10 cellular contexts compared by ENCODE assay signal in genomic region chr7:55556031-55556430, GRCh38. TPM values are rescaled to one million over a fixed set of nuclear protein-coding genes. Genes with fewer than 3 reads are reported as not detected.
DNase-seq lines count a peak whose midpoint lies in the region; ATAC-seq, FAIRE-seq and TF ChIP-seq lines count a peak whose summit lies in the region.
"Had no signal": no experiment of that assay in that cellular context is flagged by ENCODE, and none has a peak within 500 bp of the region (broad histone marks: within the 10 kb centered on the region; RNA-seq: fewer than 3 reads in every experiment).

No MANE protein-coding gene starts in this region.

- H3K4me1 ChIP-seq in left lung: peaks cover 5 to 32% of the 10 kb centered on the region in 2 donors

- H3K4me3 ChIP-seq in GM06990 (replicated peaks; ENCODE audit: low read depth, low read length): peak overlapping the region; percentile 26; the same call in 1 of the 2 replicates
- no peak overlapping the region for H3K4me3 ChIP-seq in left lung
- H3K4me3 ChIP-seq: dorsolateral prefrontal cortex, hepatocyte had no signal

- DNase-seq in GM06990 (ENCODE audit: extremely low read depth, insufficient read length) (no peak), GM19239 (ENCODE audit: insufficient read length, low spot score) (no peak), immature natural killer cell (no peak), NCI-H2081 (lab: John Stamatoyannopoulos, UW) (no peak), germinal center (ENCODE audit: low spot score) (no peak), left lung (no peak)
- no peak for DNase-seq in NK-92 treated with Interleukin-12 subunit alpha and Interleukin-12 subunit beta, amount 100 ng/mL, for 24 hours (lab: John Stamatoyannopoulos, UW)
- DNase-seq: dorsolateral prefrontal cortex had no signal

- H3K27ac ChIP-seq in left lung: no peak overlapping the region
- H3K27ac ChIP-seq: hepatocyte had no signal

- peaks cover 0 to 8% (median 7%) of the 10 kb centered on the region in 3 donors for H3K36me3 Mint-ChIP-seq in immature natural killer cell

- TF ChIP-seq CTCF in GM06990 (IDR thresholded peaks at IDR 0.05; ENCODE audit: insufficient read depth, low read length, poor library complexity, severe bottlenecking): no peak
- no peak for TF ChIP-seq CTCF in left lung (IDR thresholded peaks at IDR 0.05)

- peak; percentile 92 for FAIRE-seq in GM19239 (lab: Jason Lieb, UNC)

- H3K27me3 ChIP-seq in GM06990 (replicated peaks; ENCODE audit: control insufficient read depth, insufficient read depth, low read length) (no peaks in the 10 kb centered on the region), left lung (no peaks in the 10 kb centered on the region)
- H3K27me3 ChIP-seq: dorsolateral prefrontal cortex, hepatocyte had no signal

- H3K4me1 Mint-ChIP-seq in immature natural killer cell: peaks cover 93 to 100% of the 10 kb centered on the region in 2 donors

- intact Hi-C loops in left lung (cut with DNase I): no loop called here

- H3K27ac Mint-ChIP-seq in immature natural killer cell: peak overlapping the region in 4 of 6 donors; percentile 31 to 70 (median 37)

- ATAC-seq in HG03460 (IDR thresholded peaks at IDR 0.05; ENCODE audit: unreplicated experiment): peak; percentile 30
- no peak for ATAC-seq in left lung

- peaks cover 5% of the 10 kb centered on the region for H3K36me3 ChIP-seq in GM06990 (ENCODE audit: control insufficient read depth, insufficient read depth, low read length)
- peaks cover 0 to 10% of the 10 kb centered on the region in 2 donors for H3K36me3 ChIP-seq in left lung

- peaks cover 0 to 2% (median 0%) of the 10 kb centered on the region in 3 donors for H3K27me3 Mint-ChIP-seq in immature natural killer cell (ENCODE audit: low read depth in 3 of 3)

- no peaks in the 10 kb centered on the region for H3K9me3 ChIP-seq in left lung

- no peaks in the 10 kb centered on the region for H3K9me3 Mint-ChIP-seq in immature natural killer cell

- peak overlapping the region in 2 of 5 donors; percentile 9 to 11 for H3K4me3 Mint-ChIP-seq in immature natural killer cell

RNA-seq across cellular contexts. Expression of gene VOPP1, which starts 16.3 kb away (rescaled TPM):
- polyA plus RNA-seq in immature natural killer cell: 100 to 1,000 TPM in 1 of 3 donors, 10 to 100 TPM in 2; 54.0 to 119 (median 57.9) TPM
- total RNA-seq in left lung: 10 to 100 TPM; 49.3 to 68.5 TPM
